Comparison of ENCODE assay signal across 1 cellular context in the genomic region with DNA sequence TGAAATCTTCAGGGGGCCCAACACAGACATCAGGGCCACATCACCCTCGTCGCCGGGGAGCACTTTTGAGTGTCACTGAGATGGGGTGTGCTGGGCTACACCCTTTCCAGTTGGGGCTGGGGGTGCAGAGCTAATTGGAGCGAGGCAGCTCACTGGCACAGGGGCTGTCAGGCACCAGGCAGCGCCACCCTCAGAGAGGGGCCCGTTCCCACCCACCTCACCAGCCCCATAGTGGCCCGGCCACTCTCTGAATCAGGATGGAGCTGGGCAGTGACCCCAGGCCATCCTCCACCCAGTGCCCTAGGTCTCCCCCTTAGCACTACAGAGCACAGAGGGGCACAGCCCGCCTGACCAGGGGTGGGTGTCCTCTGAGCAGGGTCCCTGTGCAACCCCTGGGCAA.
TF ChIP-seq lines count a peak whose summit lies in the region.

No MANE protein-coding gene starts in this region.

TF ChIP-seq in H1, 55 proteins besides CTCF, POLR2A, EP300 and RAD21:
- TF ChIP-seq, protein P1, sequence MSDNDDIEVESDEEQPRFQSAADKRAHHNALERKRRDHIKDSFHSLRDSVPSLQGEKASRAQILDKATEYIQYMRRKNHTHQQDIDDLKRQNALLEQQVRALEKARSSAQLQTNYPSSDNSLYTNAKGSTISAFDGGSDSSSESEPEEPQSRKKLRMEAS (IDR thresholded peaks at IDR 0.05) = no peak
- TF ChIP-seq TEAD4 (IDR thresholded peaks at IDR 0.05; ENCODE audit: low read depth, low read length) (no peak), PHF8 (conservative IDR thresholded peaks at IDR 0.05; ENCODE audit: low read depth, low read length) (no peak), SIRT6 (IDR thresholded peaks at IDR 0.05; ENCODE audit: low read length) (no peak), SP4 (IDR thresholded peaks at IDR 0.05; ENCODE audit: low read length) (no peak), CHD2 (IDR thresholded peaks at IDR 0.05; ENCODE audit: low read length) (no peak), SAP30 (IDR thresholded peaks at IDR 0.05; ENCODE audit: insufficient read depth, insufficient replicate concordance, low read length) (no peak), HDAC6 (IDR thresholded peaks at IDR 0.05; ENCODE audit: low read depth, low read length) (no peak), GTF2F1 (IDR thresholded peaks at IDR 0.05; ENCODE audit: borderline replicate concordance, low read depth, low read length) (no peak), EGR1 (IDR thresholded peaks at IDR 0.05; ENCODE audit: borderline replicate concordance, low read depth, low read length) (no peak), FOSL1 (IDR thresholded peaks at IDR 0.05; ENCODE audit: insufficient read depth, low read depth, low read length) (no peak), JUND (IDR thresholded peaks at IDR 0.05; ENCODE audit: low read length) (no peak), HDAC2 (IDR thresholded peaks at IDR 0.05; ENCODE audit: borderline replicate concordance in 1 of 2, low read depth in 2 of 2, low read length in 2 of 2) (no peak)
- TF ChIP-seq, protein P2, sequence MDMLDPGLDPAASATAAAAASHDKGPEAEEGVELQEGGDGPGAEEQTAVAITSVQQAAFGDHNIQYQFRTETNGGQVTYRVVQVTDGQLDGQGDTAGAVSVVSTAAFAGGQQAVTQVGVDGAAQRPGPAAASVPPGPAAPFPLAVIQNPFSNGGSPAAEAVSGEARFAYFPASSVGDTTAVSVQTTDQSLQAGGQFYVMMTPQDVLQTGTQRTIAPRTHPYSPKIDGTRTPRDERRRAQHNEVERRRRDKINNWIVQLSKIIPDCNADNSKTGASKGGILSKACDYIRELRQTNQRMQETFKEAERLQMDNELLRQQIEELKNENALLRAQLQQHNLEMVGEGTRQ (IDR thresholded peaks at IDR 0.05; ENCODE audit: low read length) = no peak
TF ChIP-seq in H1: peak in this region for 0.
